ENCODE assay signal across 8 cellular contexts in the genomic region with DNA sequence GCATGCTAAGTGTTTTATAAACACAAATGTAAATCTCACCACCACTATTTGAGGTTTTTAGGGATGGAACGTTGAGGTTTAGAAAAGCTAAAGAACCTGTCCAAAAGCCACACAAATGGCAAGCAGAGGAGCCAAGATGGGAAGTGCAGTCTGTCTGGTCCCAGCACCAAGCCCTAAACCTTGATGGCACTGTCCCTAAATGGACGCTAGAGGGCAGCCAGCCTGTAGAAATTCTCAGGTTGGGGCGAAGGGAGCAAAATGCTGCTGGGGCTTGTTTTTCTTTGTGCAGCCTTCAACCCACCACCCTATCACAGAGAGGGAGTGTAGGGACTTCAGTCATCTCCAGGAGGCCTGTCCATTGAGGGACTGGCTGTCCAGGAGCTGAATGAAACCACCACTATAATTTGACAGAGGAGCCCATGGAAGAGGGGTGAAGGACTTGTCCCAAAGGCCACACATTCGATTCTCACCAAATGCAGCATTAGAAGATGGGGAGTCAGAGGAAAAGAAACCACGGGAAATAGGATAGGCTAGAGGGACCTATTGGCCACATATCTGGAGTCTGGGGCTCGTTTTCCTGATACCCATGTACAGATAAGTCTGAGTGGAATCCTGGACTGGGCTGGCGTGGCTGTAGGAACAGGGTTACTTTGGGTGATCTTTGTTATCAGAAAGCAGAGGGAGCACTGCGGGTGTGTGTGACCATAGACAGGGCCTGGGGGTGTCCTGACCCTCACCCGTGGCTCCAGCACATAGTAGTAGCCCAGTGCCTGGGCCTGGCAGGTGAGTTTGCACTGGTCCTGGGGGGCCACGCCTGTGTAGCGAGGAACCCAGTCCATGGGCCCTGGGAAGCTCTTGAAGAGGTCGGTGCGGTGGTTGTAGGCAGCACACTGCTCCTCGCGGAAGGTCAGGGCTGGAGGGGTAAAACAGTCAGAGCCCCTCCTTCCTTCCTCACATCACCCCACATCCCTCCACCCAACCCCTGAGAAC. TPM values are rescaled to one million over a fixed set of nuclear protein-coding genes. Genes with fewer than 3 reads are reported as not detected.
DNase-seq lines count a peak whose midpoint lies in the region; ATAC-seq and TF ChIP-seq lines count a peak whose summit lies in the region.

No MANE protein-coding gene starts in this region.

- H3K27ac ChIP-seq in GM23248 = no peak overlapping the region; the same call in 1 of the 2 replicates
- peak overlapping the region; percentile 15 for H3K27ac ChIP-seq in psoas muscle

- peak overlapping the region; percentile 21 to 94 for H3K27ac Mint-ChIP-seq in activated naive CD4-positive, alpha-beta T cell treated with anti-CD3 and anti-CD28 coated beads, Interleukin-2, amount 50 U/mL, for 72 hours

- H3K4me2 ChIP-seq in GM23248 (ENCODE audit: unreplicated experiment) = no peak overlapping the region

- WGBS in GM23248 (ENCODE audit: low coverage in 1 of 2, low lambda C conversion rate in 2 of 2, missing lambda C conversion rate in 2 of 2), 2 experiments = 59 to 61% methylated on average over 15 of the region's 15 CpGs
- 56 to 58% (median 56%) methylated on average over 15 of the region's 15 CpGs for WGBS in psoas muscle, 3 donors

- H3F3A ChIP-seq in GM23248 (ENCODE audit: insufficient read depth) = peaks cover 42% of the 10 kb centered on the region

- TF ChIP-seq CTCF in psoas muscle (IDR thresholded peaks at IDR 0.05) = peak; percentile 85

- in situ Hi-C loops in Caki2 (cut with HindIII; ENCODE audit: low pct_unique_long_range_greater_than_20kb, low sequenced_read_pairs) = no loop called here
- in situ Hi-C loops in GM23248 (cut with MboI) = no loop called here

- peaks cover 11% of the 10 kb centered on the region; the same call in 1 of the 2 replicates for H3K36me3 ChIP-seq in GM23248 (ENCODE audit: low read depth)
- no peaks in the 10 kb centered on the region for H3K36me3 ChIP-seq in psoas muscle (ENCODE audit: insufficient read depth in 1 of 2, low read depth in 1 of 2)

- ATAC-seq in activated naive CD4-positive, alpha-beta T cell treated with anti-CD3 and anti-CD28 coated beads, Interleukin-2, amount 50 U/mL, for 72 hours = peak; percentile 86 to 94
- peak; percentile 72 for ATAC-seq in Right ventricle myocardium superior (ENCODE audit: poor library complexity)
- peak; percentile 64 to 85 (median 64) for ATAC-seq in psoas muscle
- ATAC-seq in GM18909 (IDR thresholded peaks at IDR 0.05; ENCODE audit: poor library complexity, unreplicated experiment) = no peak

- no peak overlapping the region for H2AFZ ChIP-seq in GM23248

- H4K20me1 ChIP-seq in GM23248 (ENCODE audit: insufficient read depth) = no peaks in the 10 kb centered on the region

- H3K4me1 ChIP-seq in GM23248 (ENCODE audit: insufficient read depth) = peaks cover 36% of the 10 kb centered on the region
- peaks cover 4% of the 10 kb centered on the region for H3K4me1 ChIP-seq in psoas muscle

- H3K36me3 Mint-ChIP-seq in activated naive CD4-positive, alpha-beta T cell treated with anti-CD3 and anti-CD28 coated beads, Interleukin-2, amount 50 U/mL, for 72 hours = no peaks in the 10 kb centered on the region

- H3K9me3 ChIP-seq in GM23248 (ENCODE audit: low read depth) (no peaks in the 10 kb centered on the region), psoas muscle (no peaks in the 10 kb centered on the region)

- no peak overlapping the region for H3K4me3 ChIP-seq in GM23248
- H3K4me3 ChIP-seq in psoas muscle = no peak overlapping the region

- H3K9me2 ChIP-seq in GM23248 (ENCODE audit: insufficient read depth) = no peaks in the 10 kb centered on the region

- H3K79me2 ChIP-seq in GM23248 (ENCODE audit: insufficient read depth) = peaks cover 32% of the 10 kb centered on the region

- H3K27me3 ChIP-seq in GM23248 (replicated peaks; ENCODE audit: insufficient read depth) (no peaks in the 10 kb centered on the region), psoas muscle (ENCODE audit: insufficient read depth in 3 of 3, low read length in 2 of 3) (no peaks in the 10 kb centered on the region)

- intact Hi-C loops in Right ventricle myocardium superior (cut with DNase I) = loop anchor here (10.0 kb wide), 1 partner anchor 192 kb away; no protein-coding TSS in a partner anchor
- intact Hi-C loops in psoas muscle (cut with DNase I) = loop anchor here in 1 of 2 donors (5.0 kb wide), 1 partner anchor 190 kb away; no protein-coding TSS in a partner anchor

- DNase-seq in Caki2 (ENCODE audit: low read depth) = peak; percentile 46
- DNase-seq in GM23248 = peak; percentile 88
- peak; percentile 64 for DNase-seq in NCI-H1105 (lab: John Stamatoyannopoulos, UW)
- peak; percentile 90 for DNase-seq in SKM-1 treated with dmso at 0.1 percent for 144 hours (lab: John Stamatoyannopoulos, UW; ENCODE audit: unreplicated experiment)
- peak in 1 of 2 donors; percentile 60 for DNase-seq in activated naive CD4-positive, alpha-beta T cell treated with anti-CD3 and anti-CD28 coated beads, Interleukin-2, amount 50 U/mL, for 72 hours (ENCODE audit: low spot score in 2 of 2)
- no peak for DNase-seq in Right ventricle myocardium superior
- DNase-seq in psoas muscle = peak; percentile 57 to 61

- no peaks in the 10 kb centered on the region for H3K9me3 Mint-ChIP-seq in activated naive CD4-positive, alpha-beta T cell treated with anti-CD3 and anti-CD28 coated beads, Interleukin-2, amount 50 U/mL, for 72 hours

- H3K9ac ChIP-seq in GM23248 = no peak overlapping the region

RNA-seq across cellular contexts. Expression of a gene that starts 6.1 kb away (rescaled TPM):
- not detected in 2 replicates for total RNA-seq in Caki2 (2014; rRNA removed; shearing (Covaris generic); ENCODE audit: low replicate concordance)
- 5.9 and 9.8 TPM in 2 replicates for total RNA-seq in GM23248 (2014; rRNA removed; shearing (Covaris generic))
- polyA plus RNA-seq in GM23248 (2016; fragmentation: Nextera tagmentation; extraction: Ambion mirVana) (5.3 and 7.2 TPM in 2 replicates), psoas muscle (1 to 10 TPM in 1 of 3 donors, under 1 TPM in 2; 0.88 to 1.3 (median 0.92) TPM)
- 1 to 10 TPM; 2.7 to 4.2 TPM for total RNA-seq in activated naive CD4-positive, alpha-beta T cell treated with anti-CD3 and anti-CD28 coated beads, Interleukin-2, amount 50 U/mL, for 72 hours
- total RNA-seq in Right ventricle myocardium superior (7.0 TPM), psoas muscle (1 to 10 TPM; 1.3 to 8.9 (median 5.2) TPM)

RNA-seq across cellular contexts. Expression of a gene that starts 9.4 kb away (rescaled TPM):
- total RNA-seq in Caki2 (2014; rRNA removed; shearing (Covaris generic); ENCODE audit: low replicate concordance) = 108 and 118 TPM in 2 replicates
- 104 and 125 TPM in 2 replicates for total RNA-seq in GM23248 (2014; rRNA removed; shearing (Covaris generic))
- polyA plus RNA-seq in GM23248 (2016; fragmentation: Nextera tagmentation; extraction: Ambion mirVana) (135 and 141 TPM in 2 replicates), psoas muscle (100 to 1,000 TPM; 207 to 270 (median 232) TPM)
- 100 to 1,000 TPM; 115 to 126 TPM for total RNA-seq in activated naive CD4-positive, alpha-beta T cell treated with anti-CD3 and anti-CD28 coated beads, Interleukin-2, amount 50 U/mL, for 72 hours
- total RNA-seq in Right ventricle myocardium superior (308 TPM), psoas muscle (100 to 1,000 TPM; 204 to 336 (median 272) TPM)

RNA-seq across cellular contexts. Expression of a gene that starts 15.5 kb away (rescaled TPM):
- 24.0 and 29.0 TPM in 2 replicates for total RNA-seq in Caki2 (2014; rRNA removed; shearing (Covaris generic); ENCODE audit: low replicate concordance)
- 33.3 and 34.5 TPM in 2 replicates for total RNA-seq in GM23248 (2014; rRNA removed; shearing (Covaris generic))
- polyA plus RNA-seq in GM23248 (2016; fragmentation: Nextera tagmentation; extraction: Ambion mirVana) (30.6 and 31.3 TPM in 2 replicates), psoas muscle (10 to 100 TPM; 29.3 to 48.1 (median 30.9) TPM)
- total RNA-seq in activated naive CD4-positive, alpha-beta T cell treated with anti-CD3 and anti-CD28 coated beads, Interleukin-2, amount 50 U/mL, for 72 hours = 10 to 100 TPM; 39.0 to 92.4 TPM
- total RNA-seq in Right ventricle myocardium superior (20.3 TPM), psoas muscle (10 to 100 TPM; 16.3 to 32.8 (median 28.9) TPM)

RNA-seq across cellular contexts. Expression of a gene that starts 22.3 kb away (rescaled TPM):
- total RNA-seq in Caki2 (2014; rRNA removed; shearing (Covaris generic); ENCODE audit: low replicate concordance) = not detected in 2 replicates
- total RNA-seq in GM23248 (2014; rRNA removed; shearing (Covaris generic)) = not detected in 2 replicates
- 0.49 TPM in 1 of 2 replicates, not detected in the other for polyA plus RNA-seq in GM23248 (2016; fragmentation: Nextera tagmentation; extraction: Ambion mirVana)
- total RNA-seq in activated naive CD4-positive, alpha-beta T cell treated with anti-CD3 and anti-CD28 coated beads, Interleukin-2, amount 50 U/mL, for 72 hours = 1 to 10 TPM in 1 of 2 donors, under 1 TPM in 1; 0.49 to 7.4 TPM
- total RNA-seq in Right ventricle myocardium superior = 21.5 TPM
- total RNA-seq in psoas muscle = 10 to 100 TPM in 2 of 4 donors, 1 to 10 TPM in 2; 3.3 to 11.3 (median 9.7) TPM
- polyA plus RNA-seq in psoas muscle = 10 to 100 TPM in 2 of 3 donors, 1 to 10 TPM in 1; 8.3 to 23.5 (median 12.4) TPM

RNA-seq across cellular contexts. Expression of a gene that starts 26.5 kb away (rescaled TPM):
- total RNA-seq in Caki2 (2014; rRNA removed; shearing (Covaris generic); ENCODE audit: low replicate concordance) = 35.7 and 37.8 TPM in 2 replicates
- 18.8 and 36.2 TPM in 2 replicates for total RNA-seq in GM23248 (2014; rRNA removed; shearing (Covaris generic))
- polyA plus RNA-seq in GM23248 (2016; fragmentation: Nextera tagmentation; extraction: Ambion mirVana) (21.5 and 25.9 TPM in 2 replicates), psoas muscle (10 to 100 TPM in 1 of 3 donors, 1 to 10 TPM in 2; 6.0 to 13.1 (median 7.5) TPM)
- total RNA-seq in activated naive CD4-positive, alpha-beta T cell treated with anti-CD3 and anti-CD28 coated beads, Interleukin-2, amount 50 U/mL, for 72 hours = 10 to 100 TPM; 28.2 to 41.0 TPM
- total RNA-seq in Right ventricle myocardium superior (17.1 TPM), psoas muscle (10 to 100 TPM in 1 of 4 donors, 1 to 10 TPM in 3; 4.8 to 12.8 (median 6.9) TPM)
